21 cellular contexts compared by ENCODE assay signal in genomic region chr10:36344240-36344639, GRCh38.
DNase-seq lines count a peak whose midpoint lies in the region; TF ChIP-seq lines count a peak whose summit lies in the region.
"Had no signal": no experiment of that assay in that cellular context is flagged by ENCODE, and none has a peak within 500 bp of the region (broad histone marks: within the 10 kb centered on the region; RNA-seq: fewer than 3 reads in every experiment).

No MANE protein-coding gene starts in this region.

- DNase-seq in HT1080 (ENCODE audit: low read depth): peak; percentile 65
- DNase-seq in medulla oblongata (ENCODE audit: extremely low spot score): peak; percentile 26
- DNase-seq in tibial artery: no peak
- DNase-seq in CD1c-positive myeloid dendritic cell (ENCODE audit: extremely low spot score): no peak
- DNase-seq in NCI-H82 (lab: John Stamatoyannopoulos, UW): no peak
- no peak for DNase-seq in activated gamma-delta T cell treated with Interleukin-2 at 50 U/mL for 16 hours
- DNase-seq: activated CD4-positive, alpha-beta T cell treated with anti-CD3 and anti-CD28 coated beads for 48 hours; body of pancreas; cortex of kidney; NCI-H69; SHP77; stimulated activated naive CD8-positive, alpha-beta T cell treated with anti-CD3 and anti-CD28 coated beads, Interleukin-15, amount 100 ng/mL, for 72 hours; T-helper 1 cell had no signal

- H3K9me3 Mint-ChIP-seq in brain: peaks cover 0 to 15% (median 6%) of the 10 kb centered on the region in 5 experiments
- H3K9me3 Mint-ChIP-seq: stimulated activated naive CD8-positive, alpha-beta T cell treated with anti-CD3 and anti-CD28 coated beads, Interleukin-15, amount 100 ng/mL, for 72 hours had no signal

- peaks cover 0 to 31% (median 15%) of the 10 kb centered on the region in 4 donors for H3K4me1 ChIP-seq in tibial artery
- H3K4me1 ChIP-seq: BLaER1 treated with 17β-estradiol and CSF1 and Interleukin-3, amounts not matched to agents 10 nM and 100 nM; body of pancreas; upper lobe of left lung had no signal

- no peaks in the 10 kb centered on the region for H3K36me3 ChIP-seq in tibial artery
- H3K36me3 ChIP-seq: BLaER1 treated with 17β-estradiol and CSF1 and Interleukin-3, amounts not matched to agents 10 nM and 100 nM; gastroesophageal sphincter; upper lobe of left lung had no signal

- peaks cover 4% of the 10 kb centered on the region for H3K27me3 Mint-ChIP-seq in brain
- H3K27me3 Mint-ChIP-seq: memory B cell; natural killer cell treated with Interleukin-12 subunit alpha and Interleukin-12 subunit beta and Interleukin-15 and Interleukin-18, amount 100 ng/mL, for 72 hours; stimulated activated naive CD8-positive, alpha-beta T cell treated with anti-CD3 and anti-CD28 coated beads, Interleukin-15, amount 100 ng/mL, for 72 hours had no signal

- H3K4me3 Mint-ChIP-seq in brain: peak overlapping the region in 1 of 5 experiments; percentile 33
- H3K4me3 Mint-ChIP-seq: memory B cell; natural killer cell treated with Interleukin-12 subunit alpha and Interleukin-12 subunit beta and Interleukin-15 and Interleukin-18, amount 100 ng/mL, for 72 hours; stimulated activated naive CD8-positive, alpha-beta T cell treated with anti-CD3 and anti-CD28 coated beads, Interleukin-15, amount 100 ng/mL, for 72 hours had no signal

- TF ChIP-seq CTCF in brain (conservative IDR thresholded peaks at IDR 0.05) (no peak), tibial artery (IDR thresholded peaks at IDR 0.05) (no peak)

- H3K36me3 Mint-ChIP-seq in brain: no peaks in the 10 kb centered on the region
- H3K36me3 Mint-ChIP-seq: activated naive CD4-positive, alpha-beta T cell treated with anti-CD3 and anti-CD28 coated beads, Interleukin-2, amount 50 U/mL, for 72 hours; memory B cell; natural killer cell treated with Interleukin-12 subunit alpha and Interleukin-12 subunit beta and Interleukin-15 and Interleukin-18, amount 100 ng/mL, for 72 hours had no signal

- intact Hi-C loops in tibial artery (cut with DNase I; ENCODE audit: low total_unique reads): no loop called here

- no peaks in the 10 kb centered on the region for H3K27me3 ChIP-seq in tibial artery
- H3K27me3 ChIP-seq: BLaER1 treated with 17β-estradiol and CSF1 and Interleukin-3, amounts not matched to agents 10 nM and 100 nM; body of pancreas; gastroesophageal sphincter; upper lobe of left lung had no signal

- peak overlapping the region; percentile 10 to 32 for H3K27ac ChIP-seq in tibial artery
- H3K27ac ChIP-seq: BLaER1 treated with 17β-estradiol and CSF1 and Interleukin-3, amounts not matched to agents 10 nM and 100 nM; body of pancreas; gastroesophageal sphincter; skin epidermis; upper lobe of left lung had no signal

- H3K4me3 ChIP-seq in tibial artery: no peak overlapping the region
- H3K4me3 ChIP-seq: BLaER1 treated with 17β-estradiol and CSF1 and Interleukin-3, amounts not matched to agents 10 nM and 100 nM; body of pancreas; gastroesophageal sphincter; skin epidermis; upper lobe of left lung had no signal

- no peaks in the 10 kb centered on the region for H3K9me3 ChIP-seq in tibial artery
- H3K9me3 ChIP-seq: BLaER1 treated with 17β-estradiol and CSF1 and Interleukin-3, amounts not matched to agents 10 nM and 100 nM; body of pancreas; gastroesophageal sphincter; upper lobe of left lung had no signal

- H3K27ac Mint-ChIP-seq in brain: peak overlapping the region in 4 of 5 experiments; percentile 10 to 86 (median 56)
- H3K27ac Mint-ChIP-seq: activated naive CD4-positive, alpha-beta T cell treated with anti-CD3 and anti-CD28 coated beads, Interleukin-2, amount 50 U/mL, for 72 hours; memory B cell; natural killer cell treated with Interleukin-12 subunit alpha and Interleukin-12 subunit beta and Interleukin-15 and Interleukin-18, amount 100 ng/mL, for 72 hours; stimulated activated naive CD8-positive, alpha-beta T cell treated with anti-CD3 and anti-CD28 coated beads, Interleukin-15, amount 100 ng/mL, for 72 hours had no signal

- peaks cover 14% of the 10 kb centered on the region for H3K4me1 Mint-ChIP-seq in brain
- H3K4me1 Mint-ChIP-seq: memory B cell; stimulated activated naive CD8-positive, alpha-beta T cell treated with anti-CD3 and anti-CD28 coated beads, Interleukin-15, amount 100 ng/mL, for 72 hours had no signal

Comparison
In these comparisons a context has a peak if more than half of its experiments do, and no peak if none do; other contexts are left out.
1. DNase-seq: peak in HT1080 (single experiment) and medulla oblongata (single experiment); none in tibial artery (0 of 2), CD1c-positive myeloid dendritic cell (single experiment), NCI-H82 (single experiment) and activated gamma-delta T cell treated with Interleukin-2 at 50 U/mL for 16 hours (single experiment).